ENCODE assay signal across 8 cellular contexts in the genomic region with DNA sequence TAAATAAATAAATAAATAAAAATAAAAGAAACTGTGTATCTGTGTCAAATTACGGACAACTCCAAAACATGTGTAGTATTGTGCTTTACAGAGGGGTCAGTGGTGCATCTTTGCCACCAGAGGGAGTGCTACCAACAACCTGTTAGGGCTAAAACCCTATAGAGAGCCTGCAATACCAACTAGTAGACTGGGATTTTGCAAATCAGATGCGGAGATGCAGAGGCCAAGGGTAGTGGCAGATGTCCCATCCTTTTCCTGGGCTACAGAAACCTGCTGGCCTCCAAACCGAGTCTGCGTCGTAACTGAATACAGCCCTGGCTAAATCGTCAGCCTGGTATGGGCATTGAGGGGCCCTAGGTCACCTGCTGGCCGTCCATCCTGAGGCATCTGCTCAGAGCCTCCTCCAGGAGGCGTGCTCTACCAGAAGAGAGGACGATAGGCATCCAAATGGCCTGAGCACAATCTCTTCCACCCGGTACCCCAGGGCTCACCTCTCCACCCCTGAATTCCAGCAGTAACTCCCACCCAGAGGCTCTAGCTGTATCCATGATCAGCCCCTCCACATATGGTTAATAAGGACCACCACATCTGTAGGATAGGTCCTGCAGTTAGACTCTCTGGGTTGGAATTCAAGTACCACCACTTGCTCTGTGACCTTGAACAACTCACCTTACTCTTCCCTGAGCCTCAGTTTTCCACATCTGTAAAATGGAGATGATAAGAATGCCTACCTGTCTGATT. TPM values are rescaled to one million over a fixed set of nuclear protein-coding genes. Genes with fewer than 3 reads are reported as not detected.
DNase-seq lines count a peak whose midpoint lies in the region; ATAC-seq and TF ChIP-seq lines count a peak whose summit lies in the region.

No MANE protein-coding gene starts in this region.

- H3K36me3 ChIP-seq in lower lobe of right lung (no peaks in the 10 kb centered on the region), stomach (no peaks in the 10 kb centered on the region)

- peak; percentile 81 for ATAC-seq in GM21381 (IDR thresholded peaks at IDR 0.05; ENCODE audit: unreplicated experiment)
- ATAC-seq in lower lobe of right lung = peak; percentile 91 to 95

- H3K27me3 ChIP-seq in lower lobe of right lung (ENCODE audit: low read depth) (no peaks in the 10 kb centered on the region), stomach (no peaks in the 10 kb centered on the region)

- TF ChIP-seq POLR2A in stomach (IDR thresholded peaks at IDR 0.05) = no peak

- intact Hi-C loops in lower lobe of right lung (cut with DNase I) = no loop called here
- intact Hi-C loops in stomach (cut with DNase I; ENCODE audit: low total_unique reads) = no loop called here

- 0 to 7% (median 3%) methylated on average over 4 to 10 of the region's 10 CpGs for WGBS in stomach, 5 donors

- no peak for TF ChIP-seq EP300 in stomach (IDR thresholded peaks at IDR 0.05)

- DNase-seq in DMS 273 treated with DMSO at 0.1 percent for 48 hours (lab: John Stamatoyannopoulos, UW) = peak; percentile 79
- DNase-seq in HK-2 (ENCODE audit: unreplicated experiment) = peak; percentile 83
- DNase-seq in NCI-H748 treated with DMSO at 0.1 percent for 48 hours (lab: John Stamatoyannopoulos, UW) = peak; percentile 53
- DNase-seq in activated CD4-positive, alpha-beta T cell treated with anti-CD3 and anti-CD28 coated beads, Interleukin-2, amount 50 U/mL, for 48 hours = peak; percentile 71 to 76
- DNase-seq in effector CD8-positive, alpha-beta T cell (lab: John Stamatoyannopoulos, UW) = peak; percentile 25
- DNase-seq in lower lobe of right lung = peak; percentile 76
- DNase-seq in stomach = peak; percentile 60

- TF ChIP-seq CTCF in lower lobe of right lung (IDR thresholded peaks at IDR 0.05) (peak; percentile 78), stomach (IDR thresholded peaks at IDR 0.05) (peak in 5 of 7 experiments; percentile 64 to 88 (median 76))

- H3K9me3 ChIP-seq in lower lobe of right lung (no peaks in the 10 kb centered on the region), stomach (no peaks in the 10 kb centered on the region)

- H3K27ac ChIP-seq in lower lobe of right lung (peak overlapping the region; percentile 62), stomach (peak overlapping the region in 3 of 5 donors; percentile 43 to 67 (median 52))

- H3K4me1 ChIP-seq in lower lobe of right lung (peaks cover 13% of the 10 kb centered on the region), stomach (peaks cover 10 to 26% (median 16%) of the 10 kb centered on the region in 4 donors)

- peak overlapping the region; percentile 18 for H3K4me3 ChIP-seq in lower lobe of right lung
- H3K4me3 ChIP-seq in stomach = peak overlapping the region in 1 of 4 donors; percentile 5

RNA-seq across cellular contexts. Expression of a gene that starts 6.2 kb away (rescaled TPM):
- total RNA-seq in lower lobe of right lung = 24.0 TPM
- total RNA-seq in stomach = 10 to 100 TPM in 4 of 5 donors, 1 to 10 TPM in 1; 3.5 to 22.2 (median 15.6) TPM
- polyA plus RNA-seq in stomach = 10 to 100 TPM; 12.0 to 16.8 (median 13.1) TPM

RNA-seq across cellular contexts. Expression of a gene that starts 18.6 kb away (rescaled TPM):
- 133 TPM for total RNA-seq in lower lobe of right lung
- total RNA-seq in stomach = 100 to 1,000 TPM in 1 of 5 donors, 10 to 100 TPM in 4; 29.2 to 122 (median 95.6) TPM
- polyA plus RNA-seq in stomach = 100 to 1,000 TPM; 116 to 180 (median 137) TPM

RNA-seq across cellular contexts. Expression of a gene that starts 38.4 kb away (rescaled TPM):
- 31.0 TPM for total RNA-seq in lower lobe of right lung
- 10 to 100 TPM; 11.6 to 30.6 (median 14.5) TPM for total RNA-seq in stomach
- 10 to 100 TPM; 50.9 to 71.0 (median 52.7) TPM for polyA plus RNA-seq in stomach

RNA-seq across cellular contexts. Expression of a gene that starts 38.6 kb away (rescaled TPM):
- total RNA-seq in lower lobe of right lung (56.5 TPM), stomach (10 to 100 TPM in 4 of 5 donors, 1 to 10 TPM in 1; 5.4 to 98.6 (median 35.9) TPM)
- polyA plus RNA-seq in stomach = 10 to 100 TPM; 29.7 to 36.4 (median 30.7) TPM

Comparison
In these comparisons a context has a peak if more than half of its experiments do, and no peak if none do; other contexts are left out.
1. DNase-seq: peak in every context shown above with its lines; median percentile 83 in HK-2; 79 in DMS 273 treated with DMSO at 0.1 percent for 48 hours; 76 in lower lobe of right lung; 74 in activated CD4-positive, alpha-beta T cell treated with anti-CD3 and anti-CD28 coated beads, Interleukin-2, amount 50 U/mL, for 48 hours; 60 in stomach; 53 in NCI-H748 treated with DMSO at 0.1 percent for 48 hours; 25 in effector CD8-positive, alpha-beta T cell.